ENCODE assay signal across 8 cellular contexts in genomic region chr7:157278791-157279678, GRCh38. TPM values are rescaled to one million over a fixed set of nuclear protein-coding genes. Genes with fewer than 3 reads are reported as not detected.
DNase-seq lines count a peak whose midpoint lies in the region; ATAC-seq, FAIRE-seq and TF ChIP-seq lines count a peak whose summit lies in the region.

No MANE protein-coding gene starts in this region.

- no peak for FAIRE-seq in frontal cortex (lab: Jason Lieb, UNC)

- H3K36me3 ChIP-seq in skeletal muscle satellite cell (ENCODE audit: insufficient read depth, low read length), result no peaks in the 10 kb centered on the region

- peak; percentile 38 for ATAC-seq in GM18909 (IDR thresholded peaks at IDR 0.05; ENCODE audit: poor library complexity, unreplicated experiment)
- no peak for ATAC-seq in HG02973 (IDR thresholded peaks at IDR 0.05; ENCODE audit: unreplicated experiment)

- no peaks in the 10 kb centered on the region for H3K9me3 ChIP-seq in skeletal muscle satellite cell (replicated peaks; ENCODE audit: low read length)

- peak overlapping the region; percentile 83 for H3K4me2 ChIP-seq in skeletal muscle satellite cell (ENCODE audit: low read length)

- peaks cover 38% of the 10 kb centered on the region for H3K4me1 ChIP-seq in skeletal muscle satellite cell (ENCODE audit: control insufficient read depth, insufficient read depth, low read length)

- peak overlapping the region; percentile 86 for H3K9ac ChIP-seq in skeletal muscle satellite cell (ENCODE audit: low read depth, low read length)

- TF ChIP-seq RAD21 in Ishikawa (IDR thresholded peaks at IDR 0.05; ENCODE audit: low read depth), result no peak

- DNase-seq in frontal cortex (ENCODE audit: low spot score in 2 of 2) (peak; percentile 48 to 60), amniotic stem cell (lab: John Stamatoyannopoulos, UW) (no peak), NCI-H1092 treated with DMSO at 0.1 percent for 48 hours (lab: John Stamatoyannopoulos, UW) (no peak)
- no peak for DNase-seq in stimulated activated CD4-positive, alpha-beta T cell treated with anti-CD3 and anti-CD28 coated beads, Interleukin-4, amount 100 ng/mL, for 1 hour

- no peaks in the 10 kb centered on the region for H3K27me3 ChIP-seq in skeletal muscle satellite cell (ENCODE audit: control insufficient read depth, insufficient read depth, low read length)

- TF ChIP-seq EP300 in Ishikawa (IDR thresholded peaks at IDR 0.05; ENCODE audit: borderline replicate concordance), result no peak

- H3K4me3 ChIP-seq in skeletal muscle satellite cell (ENCODE audit: low read length), result peak overlapping the region; percentile 65

TF ChIP-seq in Ishikawa, 13 proteins besides CTCF, POLR2A, EP300 and RAD21:
- TF ChIP-seq CEBPB (IDR thresholded peaks at IDR 0.05) (no peak), NFIC (IDR thresholded peaks at IDR 0.05) (no peak), FOXM1 (IDR thresholded peaks at IDR 0.05; ENCODE audit: borderline replicate concordance, low read depth) (no peak), MAX (IDR thresholded peaks at IDR 0.05) (no peak), ZBTB7A (IDR thresholded peaks at IDR 0.05; ENCODE audit: low read depth) (no peak; the same call in 1 of the 2 replicates), REST (IDR thresholded peaks at IDR 0.05; ENCODE audit: low read depth) (no peak), YY1 (IDR thresholded peaks at IDR 0.05; ENCODE audit: low read depth) (no peak), USF1 (IDR thresholded peaks at IDR 0.05) (no peak), TEAD4 (IDR thresholded peaks at IDR 0.05) (no peak), TCF12 (IDR thresholded peaks at IDR 0.05; ENCODE audit: low read depth) (0 out of 2 replicates have a peak, but pooled peaks have one; percentile 31), CREB1 (IDR thresholded peaks at IDR 0.05; ENCODE audit: low read depth) (no peak), TAF1 (IDR thresholded peaks at IDR 0.05; ENCODE audit: low read depth) (0 out of 2 replicates have a peak, but pooled peaks have one; percentile 17), EGR1 (IDR thresholded peaks at IDR 0.05) (0 out of 2 replicates have a peak, but pooled peaks have one; percentile 30)

RNA-seq across cellular contexts. Expression of gene DNAJB6, which starts 57.8 kb away (rescaled TPM):
- 229 TPM for total RNA-seq in frontal cortex
- total RNA-seq in skeletal muscle satellite cell (2012; rRNA removed), result 52.2 and 65.4 TPM in 2 replicates

Comparison
In these comparisons a context has a peak if more than half of its experiments do, and no peak if none do; other contexts are left out.
1. DNase-seq: peak in frontal cortex (2 of 2); none in amniotic stem cell (single experiment), NCI-H1092 treated with DMSO at 0.1 percent for 48 hours (single experiment) and stimulated activated CD4-positive, alpha-beta T cell treated with anti-CD3 and anti-CD28 coated beads, Interleukin-4, amount 100 ng/mL, for 1 hour (single experiment).